ENCODE assay signal across 10 cellular contexts in genomic region chr1:21935393-21935804, GRCh38. TPM values are rescaled to one million over a fixed set of nuclear protein-coding genes. Genes with fewer than 3 reads are reported as not detected.
DNase-seq lines count a peak whose midpoint lies in the region; ATAC-seq and TF ChIP-seq lines count a peak whose summit lies in the region.
"Had no signal": no experiment of that assay in that cellular context is flagged by ENCODE, and none has a peak within 500 bp of the region (broad histone marks: within the 10 kb centered on the region; RNA-seq: fewer than 3 reads in every experiment).

No MANE protein-coding gene starts in this region.

- peaks cover 10% of the 10 kb centered on the region for H3K27me3 Mint-ChIP-seq in activated CD4-positive, alpha-beta T cell treated with anti-CD3 and anti-CD28 coated beads for 36 hours
- H3K27me3 Mint-ChIP-seq in activated CD4-positive, alpha-beta T cell treated with anti-CD3 and anti-CD28 coated beads, Interleukin-2, amount 10 ng/mL, durations not matched to agents 7 days and 5 days = peaks cover 18% of the 10 kb centered on the region

- in situ Hi-C loops in astrocyte of the cerebellum (cut with HindIII; ENCODE audit: low sequenced_read_pairs) = loop anchor here (5.0 kb wide), 1 partner anchor 48 kb away; no protein-coding TSS in a partner anchor
- in situ Hi-C loops in ACHN (cut with HindIII; ENCODE audit: low pct_ligation_motif_present, low pct_unique_long_range_greater_than_20kb, low sequenced_read_pairs) = no loop called here

- H3K9me3 ChIP-seq in right lobe of liver = no peaks in the 10 kb centered on the region
- H3K9me3 ChIP-seq in thymus (ENCODE audit: control insufficient read depth) = no peaks in the 10 kb centered on the region

- no peaks in the 10 kb centered on the region for H3K36me3 ChIP-seq in right lobe of liver
- H3K36me3 ChIP-seq in thymus (ENCODE audit: control insufficient read depth, insufficient read depth) = no peaks in the 10 kb centered on the region

- peaks cover 20% of the 10 kb centered on the region for H3K4me1 Mint-ChIP-seq in activated CD4-positive, alpha-beta T cell treated with anti-CD3 and anti-CD28 coated beads for 36 hours
- peaks cover 11% of the 10 kb centered on the region for H3K4me1 Mint-ChIP-seq in activated CD4-positive, alpha-beta T cell treated with anti-CD3 and anti-CD28 coated beads, Interleukin-2, amount 10 ng/mL, durations not matched to agents 7 days and 5 days

- 54% methylated on average over 7 of the region's 10 CpGs for WGBS in right lobe of liver (ENCODE audit: insufficient coverage, low coverage, low lambda C conversion rate, missing lambda C conversion rate)
- WGBS in thymus = 92% methylated on average over 10 of the region's 10 CpGs

- peaks cover 0 to 4% (median 0%) of the 10 kb centered on the region in 4 donors for H3K4me1 ChIP-seq in right lobe of liver
- H3K4me1 ChIP-seq in thymus (ENCODE audit: control insufficient read depth, insufficient read depth, low read length) = no peaks in the 10 kb centered on the region

- POLR2A ChIA-PET in activated CD4-positive, alpha-beta T cell treated with anti-CD3 and anti-CD28 coated beads for 36 hours (lab: Charles Lee) = no interaction called here
- POLR2A ChIA-PET in activated CD4-positive, alpha-beta T cell treated with anti-CD3 and anti-CD28 coated beads, Interleukin-2, amount 10 ng/mL, durations not matched to agents 7 days and 5 days (lab: Charles Lee) = no interaction called here

- peak overlapping the region; percentile 70 for H3K4me3 Mint-ChIP-seq in activated CD4-positive, alpha-beta T cell treated with anti-CD3 and anti-CD28 coated beads for 36 hours
- H3K4me3 Mint-ChIP-seq in activated CD4-positive, alpha-beta T cell treated with anti-CD3 and anti-CD28 coated beads, Interleukin-2, amount 10 ng/mL, durations not matched to agents 7 days and 5 days = no peak overlapping the region

- no peaks in the 10 kb centered on the region for H3K36me3 Mint-ChIP-seq in activated CD4-positive, alpha-beta T cell treated with anti-CD3 and anti-CD28 coated beads for 36 hours (ENCODE audit: low read depth)
- peaks cover 3% of the 10 kb centered on the region for H3K36me3 Mint-ChIP-seq in activated CD4-positive, alpha-beta T cell treated with anti-CD3 and anti-CD28 coated beads, Interleukin-2, amount 10 ng/mL, durations not matched to agents 7 days and 5 days (ENCODE audit: low read depth)

- TF ChIP-seq CTCF in astrocyte of the cerebellum (IDR thresholded peaks at IDR 0.05; ENCODE audit: low read depth, low read length, missing control alignments) (no peak), right lobe of liver (IDR thresholded peaks at IDR 0.05) (no peak)

- intact Hi-C loops in activated CD4-positive, alpha-beta T cell treated with anti-CD3 and anti-CD28 coated beads for 36 hours (cut with DNase I, micrococcal nuclease) = loop anchor here in 1 of 2 experiments (5.0 kb wide), 1 partner anchor 1148 kb away; the partner anchor contains the start of gene HP1BP3
- intact Hi-C loops in right lobe of liver (cut with DNase I) = no loop called here

- H3K4me3 ChIP-seq in astrocyte of the cerebellum (ENCODE audit: low read depth, low read length) = peak overlapping the region; percentile 53
- peak overlapping the region; percentile 50 to 58 (median 53) for H3K4me3 ChIP-seq in right lobe of liver
- H3K4me3 ChIP-seq in thymus (ENCODE audit: low read length) = no peak overlapping the region

- no peak overlapping the region for H3K27ac Mint-ChIP-seq in activated CD4-positive, alpha-beta T cell treated with anti-CD3 and anti-CD28 coated beads for 36 hours
- H3K27ac Mint-ChIP-seq in activated CD4-positive, alpha-beta T cell treated with anti-CD3 and anti-CD28 coated beads, Interleukin-2, amount 10 ng/mL, durations not matched to agents 7 days and 5 days = no peak overlapping the region

- no peak for TF ChIP-seq POLR2A in right lobe of liver (IDR thresholded peaks at IDR 0.05)

- H3K27me3 ChIP-seq in right lobe of liver (no peaks in the 10 kb centered on the region), thymus (ENCODE audit: control insufficient read depth, insufficient read depth) (peaks cover 7% of the 10 kb centered on the region)

- H3K9me3 Mint-ChIP-seq in activated CD4-positive, alpha-beta T cell treated with anti-CD3 and anti-CD28 coated beads for 36 hours (ENCODE audit: low read depth) = no peaks in the 10 kb centered on the region
- no peaks in the 10 kb centered on the region for H3K9me3 Mint-ChIP-seq in activated CD4-positive, alpha-beta T cell treated with anti-CD3 and anti-CD28 coated beads, Interleukin-2, amount 10 ng/mL, durations not matched to agents 7 days and 5 days

- H3K27ac ChIP-seq in right lobe of liver (no peak overlapping the region), thymus (ENCODE audit: low read depth) (peak overlapping the region; percentile 11)

- no peak for DNase-seq in activated CD4-positive, alpha-beta T cell treated with anti-CD3 and anti-CD28 coated beads for 36 hours
- DNase-seq in activated CD4-positive, alpha-beta T cell treated with anti-CD3 and anti-CD28 coated beads, Interleukin-2, amount 10 ng/mL, durations not matched to agents 7 days and 5 days = no peak
- DNase-seq in astrocyte of the cerebellum (ENCODE audit: low read depth) = no peak
- no peak for DNase-seq in right lobe of liver
- DNase-seq in SIG-M5 treated with dmso at 0.1 percent for 504 hours (lab: John Stamatoyannopoulos, UW; ENCODE audit: unreplicated experiment) = no peak
- DNase-seq in ACHN = no peak
- DNase-seq: activated CD4-positive, CD25-positive, alpha-beta regulatory T cell had no signal

- no peak for ATAC-seq in activated CD4-positive, alpha-beta T cell treated with anti-CD3 and anti-CD28 coated beads for 36 hours
- ATAC-seq in right lobe of liver = no peak
- ATAC-seq in HG03378 (IDR thresholded peaks at IDR 0.05; ENCODE audit: unreplicated experiment) = no peak

- CTCF ChIA-PET in activated CD4-positive, alpha-beta T cell treated with anti-CD3 and anti-CD28 coated beads for 36 hours (lab: Charles Lee) = interaction anchor here (1.0 kb wide), 3 partner anchors 10 to 24 kb away, joined by 3 to 5 read pairs (median 3); no protein-coding TSS in a partner anchor
- CTCF ChIA-PET in activated CD4-positive, alpha-beta T cell treated with anti-CD3 and anti-CD28 coated beads, Interleukin-2, amount 10 ng/mL, durations not matched to agents 7 days and 5 days (lab: Charles Lee) = interaction anchor here (0.6 to 1.4 kb wide), 3 partner anchors 13 to 1650 kb away, joined by 3 read pairs; no protein-coding TSS in a partner anchor

RNA-seq across cellular contexts. Expression of gene HSPG2, which starts 1.7 kb away (rescaled TPM):
- 10 to 100 TPM; 19.6 to 20.6 TPM for total RNA-seq in activated CD4-positive, alpha-beta T cell treated with anti-CD3 and anti-CD28 coated beads for 36 hours
- 1 to 10 TPM; 1.9 to 2.3 TPM for total RNA-seq in activated CD4-positive, alpha-beta T cell treated with anti-CD3 and anti-CD28 coated beads, Interleukin-2, amount 10 ng/mL, durations not matched to agents 7 days and 5 days
- 10 to 100 TPM; 31.3 to 90.9 (median 43.7) TPM for total RNA-seq in right lobe of liver
- polyA plus RNA-seq in thymus = 37.3 TPM

RNA-seq across cellular contexts. Expression of gene CELA3B, which starts 41.4 kb away (rescaled TPM):
- total RNA-seq in activated CD4-positive, alpha-beta T cell treated with anti-CD3 and anti-CD28 coated beads for 36 hours = not detected
- not detected for total RNA-seq in activated CD4-positive, alpha-beta T cell treated with anti-CD3 and anti-CD28 coated beads, Interleukin-2, amount 10 ng/mL, durations not matched to agents 7 days and 5 days
- total RNA-seq in right lobe of liver = not detected
- polyA plus RNA-seq in thymus = 0.32 TPM
- total RNA-seq: subcutaneous adipose tissue had no signal

Comparison
In these comparisons a context has a peak if more than half of its experiments do, and no peak if none do; other contexts are left out.
1. RNA of gene HSPG2, which starts 1.7 kb away (total RNA-seq): 31.3 to 90.9 TPM in right lobe of liver and 19.6 to 20.6 TPM in activated CD4-positive, alpha-beta T cell treated with anti-CD3 and anti-CD28 coated beads for 36 hours; 1.9 to 2.3 TPM in activated CD4-positive, alpha-beta T cell treated with anti-CD3 and anti-CD28 coated beads, Interleukin-2, amount 10 ng/mL, durations not matched to agents 7 days and 5 days; every median in the first group is over 4 times any median in the second.